17 cellular contexts compared by ENCODE assay signal in the genomic region with DNA sequence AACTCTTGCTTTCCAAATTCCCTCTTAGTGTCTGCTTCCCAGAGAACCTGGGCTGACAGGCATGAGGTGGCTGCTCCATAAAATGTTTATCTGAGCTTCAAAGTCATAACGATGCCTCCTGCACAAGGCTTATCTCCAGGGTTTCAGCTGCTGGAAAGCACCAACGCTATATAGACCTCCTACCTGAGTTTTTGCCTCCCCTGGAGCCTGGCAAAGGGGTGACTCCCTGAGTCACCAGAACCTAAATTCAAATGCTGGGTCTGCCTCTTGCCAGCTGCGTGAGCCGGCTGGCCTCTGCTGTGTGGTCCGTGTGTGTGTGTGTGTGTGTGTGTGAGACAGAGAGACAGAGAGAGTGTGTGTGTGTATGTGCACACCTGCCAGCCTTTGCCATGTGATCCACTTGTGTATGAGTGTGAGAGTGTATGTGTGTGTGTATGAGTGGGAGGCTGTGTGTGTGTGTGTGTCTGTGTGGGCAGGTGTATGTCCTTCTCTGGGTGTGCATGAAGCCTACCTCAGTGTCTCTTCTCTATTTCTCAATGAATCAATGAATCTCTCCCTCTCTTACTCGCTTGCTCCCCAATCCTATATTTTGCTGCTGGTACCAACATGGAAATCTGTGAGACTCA.
DNase-seq lines count a peak whose midpoint lies in the region; ATAC-seq, FAIRE-seq and TF ChIP-seq lines count a peak whose summit lies in the region.
"Had no signal": no experiment of that assay in that cellular context is flagged by ENCODE, and none has a peak within 500 bp of the region (broad histone marks: within the 10 kb centered on the region; RNA-seq: fewer than 3 reads in every experiment).

No MANE protein-coding gene starts in this region.

- H3K4me3 ChIP-seq in Panc1 (ENCODE audit: low read depth in 2 of 2, low read length in 2 of 2) (no peak overlapping the region), esophagus muscularis mucosa (no peak overlapping the region)
- H3K4me3 ChIP-seq: PC-9, SJSA1 had no signal

- ATAC-seq in Panc1 = peak; percentile 33; the same call in 1 of the 2 replicates

- no peaks in the 10 kb centered on the region for H3K9me3 ChIP-seq in Panc1 (ENCODE audit: control insufficient read depth, insufficient read depth, low read depth, low read length)
- no peaks in the 10 kb centered on the region for H3K9me3 ChIP-seq in esophagus muscularis mucosa
- H3K9me3 ChIP-seq: SJSA1 had no signal

- H3K36me3 ChIP-seq in Panc1 (ENCODE audit: control insufficient read depth, insufficient read depth, low read length) (no peaks in the 10 kb centered on the region; the same call in 1 of the 2 replicates), esophagus muscularis mucosa (no peaks in the 10 kb centered on the region)
- H3K36me3 ChIP-seq: SJSA1 had no signal

- no peak for TF ChIP-seq CTCF in Panc1 (IDR thresholded peaks at IDR 0.05)
- no peak for TF ChIP-seq CTCF in esophagus muscularis mucosa (IDR thresholded peaks at IDR 0.05)
- no peak for TF ChIP-seq CTCF in GM13977 (IDR thresholded peaks at IDR 0.05; ENCODE audit: extremely low read depth, insufficient read depth, missing control alignments)

- no peak for TF ChIP-seq POLR2A in esophagus muscularis mucosa (IDR thresholded peaks at IDR 0.05; ENCODE audit: low read depth)

- peak; percentile 33 to 47 for DNase-seq in NCI-H187 (lab: John Stamatoyannopoulos, UW)
- DNase-seq in Panc1 (ENCODE audit: low read depth, low spot score) = no peak
- DNase-seq in esophagus muscularis mucosa (ENCODE audit: extremely low spot score) = peak; percentile 86
- no peak for DNase-seq in urothelium cell line (ENCODE audit: low spot score)
- no peak for DNase-seq in DMS79 treated with DMSO at 0.1 percent for 48 hours (lab: John Stamatoyannopoulos, UW)
- no peak for DNase-seq in activated T-cell treated with anti-CD3 and anti-CD28 coated beads for 4 hours
- DNase-seq in GM13977 (ENCODE audit: low spot score) = no peak
- DNase-seq: DMS79, Karpas-422, NCI-H1436, NCI-H2081, NCI-H345, NCI-H524 treated with DMSO at 0.1 percent for 48 hours had no signal

- peak; percentile 9 for FAIRE-seq in urothelium cell line (lab: Jason Lieb, UNC)
- FAIRE-seq: H54 had no signal

- H3K27ac ChIP-seq in Panc1 (ENCODE audit: low read length) = no peak overlapping the region
- H3K27ac ChIP-seq in esophagus muscularis mucosa (replicated peaks in 1 of 4) = no peak overlapping the region
- H3K27ac ChIP-seq: HL-60, PC-9, SJSA1 had no signal

- 59% methylated on average over 6 of the region's 6 CpGs for WGBS in esophagus muscularis mucosa

- H3K27me3 ChIP-seq in Panc1 (ENCODE audit: control insufficient read depth, insufficient read depth, low read length) = no peaks in the 10 kb centered on the region
- peaks cover 0 to 22% (median 0%) of the 10 kb centered on the region in 4 donors for H3K27me3 ChIP-seq in esophagus muscularis mucosa
- H3K27me3 ChIP-seq: SJSA1 had no signal

- TF ChIP-seq EP300 in esophagus muscularis mucosa (IDR thresholded peaks at IDR 0.05) = no peak

- H3K4me1 ChIP-seq in Panc1 (ENCODE audit: control insufficient read depth, insufficient read depth, low read length) (peaks cover 4% of the 10 kb centered on the region; the same call in 1 of the 2 replicates), esophagus muscularis mucosa (no peaks in the 10 kb centered on the region)
- H3K4me1 ChIP-seq: SJSA1 had no signal

- in situ Hi-C loops in Panc1 (cut with HindIII; ENCODE audit: low pct_unique_long_range_greater_than_20kb, low sequenced_read_pairs) (no loop called here), GM13977 (cut with MboI; ENCODE audit: low pct_unique_long_range_greater_than_20kb, low sequenced_read_pairs, unreplicated experiment) (no loop called here)

- BruUV-seq in Panc1 (replicated peaks; lab: Mats Ljungman, UMichigan) = no TSS peak

- POLR2A ChIA-PET in Panc1 (lab: Charles Lee) = interaction anchor here (0.5 kb wide), 1 partner anchor 267 kb away, joined by 3 read pairs; no protein-coding TSS in a partner anchor

- intact Hi-C loops in Panc1 (cut with micrococcal nuclease; ENCODE audit: unreplicated experiment) = no loop called here
- intact Hi-C loops in esophagus muscularis mucosa (cut with DNase I) = no loop called here

- CTCF ChIA-PET in Panc1 (lab: Charles Lee) = no interaction called here

Comparison
In these comparisons a context has a peak if more than half of its experiments do, and no peak if none do; other contexts are left out.
1. DNase-seq: peak in NCI-H187 (2 of 2) and esophagus muscularis mucosa (single experiment); none in Panc1 (single experiment), urothelium cell line (single experiment), DMS79 treated with DMSO at 0.1 percent for 48 hours (single experiment), activated T-cell treated with anti-CD3 and anti-CD28 coated beads for 4 hours (single experiment) and GM13977 (single experiment).